ENCODE assay signal across 1 cellular context in genomic region chr16:8752706-8753105, GRCh38.
TF ChIP-seq lines count a peak whose summit lies in the region.

No MANE protein-coding gene starts in this region.

TF ChIP-seq in HepG2, 621 proteins besides CTCF, POLR2A, EP300 and RAD21:
- no peak for TF ChIP-seq ZNF501 (CRISPR knock-in tag; IDR thresholded peaks at IDR 0.05)
- peak; percentile 97 for TF ChIP-seq LCORL (IDR thresholded peaks at IDR 0.05)
- TF ChIP-seq LCORL (CRISPR knock-in tag; IDR thresholded peaks at IDR 0.05) = no peak
- no peak for TF ChIP-seq HES4 (CRISPR knock-in tag; IDR thresholded peaks at IDR 0.05; ENCODE audit: borderline replicate concordance)
- no peak for TF ChIP-seq PHF8 (CRISPR knock-in tag; IDR thresholded peaks at IDR 0.05)
TF ChIP-seq in HepG2: peak in this region for 1.
